ENCODE assay signal across 16 cellular contexts in genomic region chr14:74982661-74983060, GRCh38. TPM values are rescaled to one million over a fixed set of nuclear protein-coding genes. Genes with fewer than 3 reads are reported as not detected.
"Had no signal": no experiment of that assay in that cellular context is flagged by ENCODE, and none has a peak within 500 bp of the region (broad histone marks: within the 10 kb centered on the region; RNA-seq: fewer than 3 reads in every experiment).

No MANE protein-coding gene starts in this region.

- H3K27ac ChIP-seq: gastrocnemius medialis, neural progenitor cell, upper lobe of left lung, VCaP had no signal

- H3K27ac Mint-ChIP-seq: activated CD4-positive, alpha-beta memory T cell treated with anti-CD3 and anti-CD28 coated beads, Interleukin-2, amount 10 ng/mL, durations not matched to agents 7 days and 5 days; activated naive CD8-positive, alpha-beta T cell treated with anti-CD3 and anti-CD28 coated beads, Interleukin-2, amount 10 ng/mL, durations not matched to agents 7 days and 5 days; activated T-cell treated with anti-CD3 and anti-CD28 coated beads, Interleukin-2, amount 50 U/mL, for 72 hours had no signal

- H3K27me3 ChIP-seq: breast epithelium, dorsolateral prefrontal cortex, gastrocnemius medialis, upper lobe of left lung had no signal

- H2AFZ ChIP-seq: neural progenitor cell had no signal

- H3K4me3 ChIP-seq: breast epithelium, dorsolateral prefrontal cortex, gastrocnemius medialis, neural progenitor cell, smooth muscle cell, upper lobe of left lung had no signal

- H3K4me2 ChIP-seq: neural progenitor cell, smooth muscle cell had no signal

- H3K36me3 ChIP-seq: breast epithelium, gastrocnemius medialis, neural progenitor cell, upper lobe of left lung had no signal

- H3K4me3 Mint-ChIP-seq: activated CD4-positive, alpha-beta memory T cell treated with anti-CD3 and anti-CD28 coated beads, Interleukin-2, amount 10 ng/mL, durations not matched to agents 7 days and 5 days; activated naive CD8-positive, alpha-beta T cell treated with anti-CD3 and anti-CD28 coated beads, Interleukin-2, amount 10 ng/mL, durations not matched to agents 7 days and 5 days; activated T-cell treated with anti-CD3 and anti-CD28 coated beads, Interleukin-2, amount 50 U/mL, for 72 hours; neural progenitor cell had no signal

- H3K9me3 Mint-ChIP-seq: activated CD4-positive, alpha-beta memory T cell treated with anti-CD3 and anti-CD28 coated beads, Interleukin-2, amount 10 ng/mL, durations not matched to agents 7 days and 5 days; activated naive CD8-positive, alpha-beta T cell treated with anti-CD3 and anti-CD28 coated beads, Interleukin-2, amount 10 ng/mL, durations not matched to agents 7 days and 5 days; activated T-cell treated with anti-CD3 and anti-CD28 coated beads, Interleukin-2, amount 50 U/mL, for 72 hours; neural progenitor cell had no signal

- H3K36me3 Mint-ChIP-seq: activated naive CD8-positive, alpha-beta T cell treated with anti-CD3 and anti-CD28 coated beads, Interleukin-2, amount 10 ng/mL, durations not matched to agents 7 days and 5 days; neural progenitor cell had no signal

- H3K9ac ChIP-seq: neural progenitor cell had no signal

- FAIRE-seq: kidney had no signal

- H3K27me3 Mint-ChIP-seq: activated CD4-positive, alpha-beta memory T cell treated with anti-CD3 and anti-CD28 coated beads, Interleukin-2, amount 10 ng/mL, durations not matched to agents 7 days and 5 days had no signal

- ATAC-seq: activated T-cell treated with anti-CD3 and anti-CD28 coated beads, Interleukin-2, amount 50 U/mL, for 72 hours; gastrocnemius medialis; left ventricle myocardium superior; right cardiac atrium had no signal

- H3K4me1 Mint-ChIP-seq: activated CD4-positive, alpha-beta memory T cell treated with anti-CD3 and anti-CD28 coated beads, Interleukin-2, amount 10 ng/mL, durations not matched to agents 7 days and 5 days; activated naive CD8-positive, alpha-beta T cell treated with anti-CD3 and anti-CD28 coated beads, Interleukin-2, amount 10 ng/mL, durations not matched to agents 7 days and 5 days had no signal

- H3K9me3 ChIP-seq: breast epithelium, gastrocnemius medialis, upper lobe of left lung had no signal

- DNase-seq: activated CD4-positive, alpha-beta memory T cell treated with anti-CD3 and anti-CD28 coated beads, Interleukin-2, amount 10 ng/mL, durations not matched to agents 7 days and 5 days; activated naive CD8-positive, alpha-beta T cell treated with anti-CD3 and anti-CD28 coated beads, Interleukin-2, amount 10 ng/mL, durations not matched to agents 7 days and 5 days; activated T-cell treated with anti-CD3 and anti-CD28 coated beads, Interleukin-2, amount 50 U/mL, for 72 hours; anterior cingulate cortex; dorsolateral prefrontal cortex; gastrocnemius medialis; kidney; left ventricle myocardium superior; right cardiac atrium; SW 1271; T-helper 9 cell; upper lobe of left lung had no signal

RNA-seq across cellular contexts. Expression of gene RPS6KL1, which starts 59.6 kb away (rescaled TPM):
- total RNA-seq: smooth muscle cell had no signal
- polyA plus RNA-seq: smooth muscle cell had no signal
